In genomic region chr4:185203380-185204237, GRCh38 we compare ENCODE assay signal across 8 cellular contexts. TPM values are rescaled to one million over a fixed set of nuclear protein-coding genes. Genes with fewer than 3 reads are reported as not detected.
DNase-seq lines count a peak whose midpoint lies in the region; ATAC-seq and FAIRE-seq lines count a peak whose summit lies in the region.

TSS of gene CFAP97 (minus strand) at chr4:185204000. CDS start at chr4:185191196, 12,804 bp downstream.

- peak; percentile 74 for FAIRE-seq in GM18507 (lab: Jason Lieb, UNC)

- DNase-seq in A172 (ENCODE audit: low spot score) = peak; percentile 75
- DNase-seq in GM18507 (ENCODE audit: extremely low spot score, insufficient read length, low read depth) = peak; percentile 65
- DNase-seq in NCI-H2196 (lab: John Stamatoyannopoulos, UW; ENCODE audit: unreplicated experiment) = peak; percentile 61
- DNase-seq in activated CD4-positive, CD25-positive, alpha-beta regulatory T cell treated with anti-CD3 and anti-CD28 coated beads, Interleukin-2, amount 50 U/mL, for 16 hours (ENCODE audit: low read depth, low spot score) = peak; percentile 69
- DNase-seq in central memory CD4-positive, alpha-beta T cell = peak; percentile 90
- DNase-seq in islet precursor cell = peak; percentile 80
- peak; percentile 61 to 66 for DNase-seq in stimulated activated CD4-positive, alpha-beta T cell treated with anti-CD3 and anti-CD28 coated beads, Interleukin-12 subunit alpha, Interleukin-12 subunit beta, amount 100 ng/mL, for 24 hours (ENCODE audit: low read depth in 2 of 2)

- peak; percentile 68 for ATAC-seq in HG02973 (IDR thresholded peaks at IDR 0.05; ENCODE audit: unreplicated experiment)

RNA-seq across cellular contexts. Expression of gene CFAP97, which starts in this region (rescaled TPM):
- total RNA-seq in A172 (2014; rRNA removed; shearing (Covaris generic)) = 42.5 and 55.3 TPM in 2 replicates

Comparison
In these comparisons a context has a peak if more than half of its experiments do, and no peak if none do; other contexts are left out.
1. Peak in every context shown above with its lines: DNase-seq and ATAC-seq.